ENCODE assay signal across 18 cellular contexts in genomic region chr1:11422701-11423100, GRCh38. TPM values are rescaled to one million over a fixed set of nuclear protein-coding genes. Genes with fewer than 3 reads are reported as not detected.
"Had no signal": no experiment of that assay in that cellular context is flagged by ENCODE, and none has a peak within 500 bp of the region (broad histone marks: within the 10 kb centered on the region; RNA-seq: fewer than 3 reads in every experiment).

No MANE protein-coding gene starts in this region.

- H3K9me3 ChIP-seq: MG63, SJSA1 had no signal

- DNase-seq: IMR-90, Karpas-422, KG1, MG63, NCI-H1092, NCI-H1105 treated with DMSO at 0.1 percent for 48 hours, NCI-H1436, NCI-H1930, NCI-H2081, NCI-H2107, NCI-H2227 treated with DMSO at 0.1 percent for 48 hours, NCI-H526, Right ventricle myocardium superior, RPMI8226, SIG-M5 had no signal

- ATAC-seq: HepG2 had no signal

- H3K4me3 ChIP-seq: MG63, SJSA1, SK-N-MC had no signal

- H3K4me1 ChIP-seq: SJSA1 had no signal

- H3K36me3 ChIP-seq: MG63, SJSA1 had no signal

- H3K27ac ChIP-seq: SJSA1, SK-N-MC had no signal

RNA-seq across cellular contexts. Expression of gene DISP3, which starts 56.3 kb away (rescaled TPM):
- total RNA-seq: IMR-90, Right ventricle myocardium superior, SJSA1 had no signal
